ENCODE assay signal across 1 cellular context in the genomic region with DNA sequence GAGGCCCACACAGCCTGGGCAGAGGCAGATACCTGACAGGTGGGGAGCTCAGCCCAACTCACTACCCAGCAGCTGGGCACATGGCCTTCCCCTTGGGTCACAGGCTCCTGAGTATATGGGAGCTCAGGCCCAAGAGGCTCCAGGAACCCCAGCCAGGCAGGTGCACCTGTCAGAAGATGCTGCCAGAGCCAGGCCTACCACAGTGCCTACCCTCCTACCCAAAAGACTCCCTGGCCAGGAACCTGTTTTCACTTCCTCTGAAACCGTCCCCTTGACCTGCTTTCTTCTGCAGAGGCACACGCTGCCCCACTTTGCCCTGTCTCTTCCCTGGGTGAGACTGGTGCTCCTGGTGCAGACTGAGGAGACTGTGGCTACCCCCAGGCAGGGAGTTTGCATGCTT.
TF ChIP-seq lines count a peak whose summit lies in the region.

No MANE protein-coding gene starts in this region.

TF ChIP-seq in HEK293T, 16 proteins besides CTCF, POLR2A, EP300 and RAD21:
- TF ChIP-seq NFRKB (IDR thresholded peaks at IDR 0.05) (no peak), SP1 (IDR thresholded peaks at IDR 0.05) (no peak), ARNT (IDR thresholded peaks at IDR 0.05) (no peak), ZNF384 (IDR thresholded peaks at IDR 0.05) (no peak), TARDBP (IDR thresholded peaks at IDR 0.05) (no peak), HDGF (IDR thresholded peaks at IDR 0.05; ENCODE audit: borderline replicate concordance) (no peak)
- TF ChIP-seq, protein P1, sequence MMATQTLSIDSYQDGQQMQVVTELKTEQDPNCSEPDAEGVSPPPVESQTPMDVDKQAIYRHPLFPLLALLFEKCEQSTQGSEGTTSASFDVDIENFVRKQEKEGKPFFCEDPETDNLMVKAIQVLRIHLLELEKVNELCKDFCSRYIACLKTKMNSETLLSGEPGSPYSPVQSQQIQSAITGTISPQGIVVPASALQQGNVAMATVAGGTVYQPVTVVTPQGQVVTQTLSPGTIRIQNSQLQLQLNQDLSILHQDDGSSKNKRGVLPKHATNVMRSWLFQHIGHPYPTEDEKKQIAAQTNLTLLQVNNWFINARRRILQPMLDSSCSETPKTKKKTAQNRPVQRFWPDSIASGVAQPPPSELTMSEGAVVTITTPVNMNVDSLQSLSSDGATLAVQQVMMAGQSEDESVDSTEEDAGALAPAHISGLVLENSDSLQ (IDR thresholded peaks at IDR 0.05), result no peak
